ENCODE assay signal across 10 cellular contexts in the genomic region with DNA sequence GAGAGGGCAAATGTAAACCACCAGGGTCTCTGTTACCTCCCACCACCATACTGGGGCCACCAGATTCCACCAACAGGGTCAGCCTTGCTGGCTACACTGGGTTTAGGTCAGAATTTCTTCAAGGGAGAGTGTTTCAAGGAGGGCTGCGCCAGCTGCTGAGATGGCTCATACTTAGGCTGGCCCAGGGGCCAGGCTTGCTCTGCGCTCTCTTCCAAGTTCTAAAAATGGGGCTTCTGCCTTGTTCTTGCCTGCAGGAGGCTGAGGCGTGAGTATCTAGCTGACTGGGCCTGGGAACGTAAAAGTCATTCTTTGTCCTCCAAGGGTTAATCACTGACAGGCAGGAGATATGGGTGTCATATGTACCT. TPM values are rescaled to one million over a fixed set of nuclear protein-coding genes. Genes with fewer than 3 reads are reported as not detected.
A peak's percentile ranks its signal among the peaks of the same experiment; 100 is the strongest.
DNase-seq lines count a peak whose midpoint lies in the region; ATAC-seq and TF ChIP-seq lines count a peak whose summit lies in the region.
"Had no signal": no experiment of that assay in that cellular context is flagged by ENCODE, and none has a peak within 500 bp of the region (broad histone marks: within the 10 kb centered on the region; RNA-seq: fewer than 3 reads in every experiment).

No MANE protein-coding gene starts in this region.

- DNase-seq in MG63 (peak; percentile 90), choroid plexus epithelial cell (ENCODE audit: low read depth) (no peak), upper lobe of right lung (no peak), SHP77 treated with DMSO at 0.1 percent for 48 hours (lab: John Stamatoyannopoulos, UW) (no peak), DMS153 treated with DMSO at 0.1 percent for 48 hours (lab: John Stamatoyannopoulos, UW; ENCODE audit: unreplicated experiment) (no peak)
- no peak for DNase-seq in stimulated activated CD4-positive, alpha-beta T cell treated with anti-CD3 and anti-CD28 coated beads, Interleukin-4, amount 100 ng/mL, for 24 hours
- DNase-seq: activated CD4-positive, alpha-beta memory T cell treated with anti-CD3 and anti-CD28 coated beads, Interleukin-2, amount 10 ng/mL, durations not matched to agents 7 days and 5 days; activated naive CD8-positive, alpha-beta T cell treated with anti-CD3 and anti-CD28 coated beads, Interleukin-2, amount 10 ng/mL, durations not matched to agents 7 days and 5 days had no signal

- H3K36me3 ChIP-seq in MG63 (no peaks in the 10 kb centered on the region), mesodermal cell (ENCODE audit: control insufficient read depth, insufficient read depth, low read length) (no peaks in the 10 kb centered on the region), upper lobe of right lung (no peaks in the 10 kb centered on the region)

- ATAC-seq in upper lobe of right lung: peak; percentile 2
- ATAC-seq: left lobe of liver had no signal

- WGBS in mesodermal cell (ENCODE audit: insufficient coverage in 2 of 2), 2 experiments: 95 to 100% methylated on average over 2 to 4 of the region's 4 CpGs

- H3K27ac ChIP-seq in mesodermal cell (ENCODE audit: low read depth, low read length, severe bottlenecking) (peak overlapping the region; percentile 99), upper lobe of right lung (peak overlapping the region; percentile 75)

- H3K9me3 ChIP-seq in MG63 (no peaks in the 10 kb centered on the region), mesodermal cell (ENCODE audit: control insufficient read depth, low read length) (no peaks in the 10 kb centered on the region), upper lobe of right lung (no peaks in the 10 kb centered on the region)

- H3K4me1 ChIP-seq in mesodermal cell (ENCODE audit: control insufficient read depth, insufficient read depth, low read length, poor library complexity, severe bottlenecking): peaks cover 39% of the 10 kb centered on the region
- peaks cover 32% of the 10 kb centered on the region for H3K4me1 ChIP-seq in upper lobe of right lung

- intact Hi-C loops in upper lobe of right lung (cut with DNase I): no loop called here

- no peaks in the 10 kb centered on the region for H3K27me3 ChIP-seq in MG63
- H3K27me3 ChIP-seq in upper lobe of right lung: no peaks in the 10 kb centered on the region

- H3K4me3 ChIP-seq in MG63: no peak overlapping the region
- H3K4me3 ChIP-seq in choroid plexus epithelial cell (ENCODE audit: low read depth, low read length): no peak overlapping the region
- no peak overlapping the region for H3K4me3 ChIP-seq in mesodermal cell (ENCODE audit: extremely low read depth, insufficient read depth, low read length, poor library complexity, severe bottlenecking)
- no peak overlapping the region for H3K4me3 ChIP-seq in upper lobe of right lung

- TF ChIP-seq CTCF in choroid plexus epithelial cell (conservative IDR thresholded peaks at IDR 0.05; ENCODE audit: low read depth, low read length) (peak; percentile 33), upper lobe of right lung (IDR thresholded peaks at IDR 0.05) (no peak)

RNA-seq across cellular contexts. Expression of a gene that starts 28.1 kb away (rescaled TPM):
- total RNA-seq in MG63 (2014; rRNA removed; shearing (Covaris generic); ENCODE audit: low replicate concordance): 166 and 232 TPM in 2 replicates
- 102 TPM for polyA plus RNA-seq in mesodermal cell (2013, experiment 1 of 2)
- polyA plus RNA-seq in mesodermal cell (2013, experiment 2 of 2): 124 TPM
- 79.4 TPM for total RNA-seq in upper lobe of right lung
